In the genomic region with DNA sequence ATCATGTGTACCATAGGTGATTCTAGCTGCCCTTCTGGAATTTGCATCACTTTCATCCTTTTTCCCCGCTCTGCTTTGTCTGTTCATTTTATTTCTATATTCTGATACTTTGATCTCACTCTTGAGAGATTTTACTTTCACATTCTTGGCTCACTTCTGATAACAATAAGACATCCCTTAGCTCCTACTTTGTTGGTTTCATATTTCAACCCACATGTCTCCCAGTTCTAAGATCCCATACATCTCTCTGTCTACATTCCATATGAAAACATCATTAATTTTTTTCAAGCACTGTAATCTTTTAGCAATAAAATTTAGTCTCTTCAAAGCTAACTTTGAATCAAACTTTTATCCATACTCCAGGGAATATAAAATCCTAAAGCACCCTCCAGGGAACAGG, we compare ENCODE assay signal across 1 cellular context.
TF ChIP-seq lines count a peak whose summit lies in the region.

No MANE protein-coding gene starts in this region.

TF ChIP-seq in HepG2, 621 proteins besides CTCF, POLR2A, EP300 and RAD21:
- no peak for TF ChIP-seq CENPX (CRISPR knock-in tag; IDR thresholded peaks at IDR 0.05)
- no peak for TF ChIP-seq ZMYM2 (CRISPR knock-in tag; IDR thresholded peaks at IDR 0.05)
- TF ChIP-seq CHD4 (IDR thresholded peaks at IDR 0.05; ENCODE audit: borderline replicate concordance, low read length), result 0 out of 2 replicates have a peak, but pooled peaks have one; percentile 66
- no peak for TF ChIP-seq GATA4 (IDR thresholded peaks at IDR 0.05; ENCODE audit: borderline replicate concordance, low read depth)
- no peak for TF ChIP-seq ZNF839 (CRISPR knock-in tag; IDR thresholded peaks at IDR 0.05; ENCODE audit: borderline replicate concordance)
- no peak for TF ChIP-seq ZNF496 (CRISPR knock-in tag; IDR thresholded peaks at IDR 0.05; ENCODE audit: insufficient replicate concordance)
- TF ChIP-seq ZNF335 (CRISPR knock-in tag; IDR thresholded peaks at IDR 0.05), result no peak
